15 cellular contexts compared by ENCODE assay signal in the genomic region with DNA sequence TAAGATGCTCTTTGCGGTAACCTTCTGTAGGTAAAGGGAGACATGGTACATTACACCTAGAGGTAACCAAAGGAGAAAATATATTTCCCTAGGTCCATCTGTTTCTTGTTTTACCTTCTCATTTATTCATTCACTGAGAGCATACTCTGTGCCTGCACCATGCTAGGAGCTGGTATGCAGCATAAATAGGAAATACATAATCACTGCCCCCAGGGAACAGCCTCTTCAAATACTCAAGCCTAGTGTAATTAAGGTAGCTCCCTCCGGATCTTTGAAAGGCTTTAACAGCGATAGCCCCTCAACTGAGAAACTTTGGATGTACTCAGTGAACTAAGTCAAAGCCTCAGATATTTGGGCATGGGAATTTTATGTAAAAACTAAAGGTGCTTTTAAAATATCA.
"Had no signal": no experiment of that assay in that cellular context is flagged by ENCODE, and none has a peak within 500 bp of the region (broad histone marks: within the 10 kb centered on the region; RNA-seq: fewer than 3 reads in every experiment).

No MANE protein-coding gene starts in this region.

- DNase-seq: dermis blood vessel endothelial cell; erythroblast; foreskin keratinocyte; immature natural killer cell; left ventricle myocardium inferior; mesenchymal stem cell; naive B cell; occipital lobe; pancreas; right cardiac atrium; small intestine; stimulated activated CD4-positive, alpha-beta T cell treated with anti-CD3 and anti-CD28 coated beads, Interleukin-12 subunit alpha, Interleukin-12 subunit beta, amount 100 ng/mL, for 4 hours; stimulated activated CD4-positive, alpha-beta T cell treated with anti-CD3 and anti-CD28 coated beads, Interleukin-2, amount 100 ng/mL, for 48 hours; stimulated activated naive CD4-positive, alpha-beta T cell treated with Interleukin-2 at 50 U/mL for 16 hours; trophoblast cell had no signal

- ATAC-seq: foreskin keratinocyte, pancreas, right cardiac atrium had no signal
